In the genomic region with DNA sequence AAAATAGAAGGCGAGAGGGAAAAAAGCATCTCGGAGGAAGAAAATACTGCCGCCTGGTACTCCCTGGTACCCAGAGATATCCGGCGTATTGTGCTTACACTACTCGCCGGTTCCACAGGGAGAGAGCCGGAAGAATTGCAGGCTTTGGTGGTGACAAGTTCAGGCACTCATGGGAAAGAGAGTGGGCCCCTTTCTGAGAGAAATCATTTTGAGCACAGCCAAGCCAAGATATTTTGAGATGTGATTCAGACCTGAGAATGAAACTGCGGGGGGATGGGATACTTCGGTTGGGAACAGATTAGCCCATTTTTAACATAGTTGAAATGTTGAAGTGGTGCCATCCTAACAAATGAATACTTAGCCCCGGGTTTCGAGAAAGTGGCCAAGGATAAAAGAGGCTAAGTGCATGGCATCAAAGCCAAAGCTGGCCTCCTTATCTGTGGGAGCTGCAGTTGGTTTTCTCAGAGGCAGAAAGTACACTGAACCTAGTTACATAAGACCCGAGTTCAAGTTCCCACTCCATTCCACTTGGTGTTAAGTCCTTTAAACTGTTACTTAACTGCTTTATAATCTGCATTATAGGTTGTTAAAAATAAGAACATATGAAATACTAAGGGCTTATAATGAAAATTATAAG, we compare ENCODE assay signal across 19 cellular contexts.
DNase-seq lines count a peak whose midpoint lies in the region; ATAC-seq and TF ChIP-seq lines count a peak whose summit lies in the region.
"Had no signal": no experiment of that assay in that cellular context is flagged by ENCODE, and none has a peak within 500 bp of the region (broad histone marks: within the 10 kb centered on the region; RNA-seq: fewer than 3 reads in every experiment).

No MANE protein-coding gene starts in this region.

- H3K27ac ChIP-seq in right atrium auricular region (peak overlapping the region in 1 of 2 donors; percentile 61), dorsolateral prefrontal cortex (peak overlapping the region; percentile 18 to 97 (median 74)), mesendoderm (ENCODE audit: low read depth, low read length) (no peak overlapping the region), thyroid gland (no peak overlapping the region)
- no peak overlapping the region for H3K27ac ChIP-seq in CD8-positive, alpha-beta memory T cell (ENCODE audit: low read depth, low read length)
- H3K27ac ChIP-seq: BLaER1 treated with 17β-estradiol and CSF1 and Interleukin-3, amounts not matched to agents 10 nM and 100 nM; RWPE1 had no signal

- TF ChIP-seq POLR2A in thyroid gland (IDR thresholded peaks at IDR 0.05), result no peak

- no peak overlapping the region for H3K56ac ChIP-seq in mesendoderm (ENCODE audit: low read length)

- WGBS in mesendoderm (ENCODE audit: extremely low coverage, insufficient coverage, low lambda C conversion rate), result no CpG with 5 or more reads among the region's 13 CpGs
- WGBS in thyroid gland, 2 donors, result 90 to 91% methylated on average over 13 of the region's 13 CpGs

- CTCF ChIA-PET in CD8-positive, alpha-beta memory T cell (lab: Charles Lee), result no interaction called here

- H3K9me3 Mint-ChIP-seq in CD8-positive, alpha-beta memory T cell, result no peaks in the 10 kb centered on the region

- no peak overlapping the region for H3K27ac Mint-ChIP-seq in CD8-positive, alpha-beta memory T cell

- no peak overlapping the region for H2BK120ac ChIP-seq in mesendoderm (ENCODE audit: low read depth, low read length)

- no peak overlapping the region for H2AK5ac ChIP-seq in mesendoderm (ENCODE audit: low read length)

- H2BK15ac ChIP-seq in mesendoderm (replicated peaks; ENCODE audit: low read depth), result no peak overlapping the region

- peak overlapping the region; percentile 2 for H3K4ac ChIP-seq in mesendoderm (ENCODE audit: low read depth, low read length)

- peaks cover 6 to 33% of the 10 kb centered on the region in 2 donors for H3K27me3 Mint-ChIP-seq in CD8-positive, alpha-beta memory T cell

- peaks cover 19% of the 10 kb centered on the region for H3K36me3 ChIP-seq in right atrium auricular region
- H3K36me3 ChIP-seq in mesendoderm (ENCODE audit: control insufficient read depth, insufficient read depth, low read length), result no peaks in the 10 kb centered on the region
- H3K36me3 ChIP-seq in thyroid gland, result no peaks in the 10 kb centered on the region
- H3K36me3 ChIP-seq in CD8-positive, alpha-beta memory T cell (ENCODE audit: insufficient read depth, low read length), result no peaks in the 10 kb centered on the region

- H4K8ac ChIP-seq in mesendoderm (ENCODE audit: low read depth, low read length), result no peak overlapping the region

- ATAC-seq in Right ventricle myocardium inferior (peak; percentile 42), HG02840 (IDR thresholded peaks at IDR 0.05; ENCODE audit: low FRiP score, unreplicated experiment) (no peak), GM19023 (IDR thresholded peaks at IDR 0.05; ENCODE audit: unreplicated experiment) (no peak)

- no peaks in the 10 kb centered on the region for H3K36me3 Mint-ChIP-seq in CD8-positive, alpha-beta memory T cell

- POLR2A ChIA-PET in CD8-positive, alpha-beta memory T cell (lab: Charles Lee), result no interaction called here

- H3K79me1 ChIP-seq in mesendoderm (ENCODE audit: low read length), result no peaks in the 10 kb centered on the region

- no peak overlapping the region for H3K23ac ChIP-seq in mesendoderm (ENCODE audit: low read length)

- H3K4me1 Mint-ChIP-seq in CD8-positive, alpha-beta memory T cell, result no peaks in the 10 kb centered on the region

- intact Hi-C loops in Right ventricle myocardium inferior (cut with DNase I) (no loop called here), dorsolateral prefrontal cortex (cut with DNase I) (no loop called here), thyroid gland (cut with DNase I) (no loop called here)

- DNase-seq in Right ventricle myocardium inferior (ENCODE audit: missing footprints), result no peak
- no peak for DNase-seq in right atrium auricular region (ENCODE audit: low spot score)
- no peak for DNase-seq in dorsolateral prefrontal cortex
- DNase-seq in mesendoderm, result no peak
- no peak for DNase-seq in thyroid gland
- no peak for DNase-seq in CD8-positive, alpha-beta memory T cell
- DNase-seq: DMS153; H7; IMR-90; Kasumi-1; NCI-H1417; NCI-H1930; NCI-H524; NK-92 treated with Interleukin-12 subunit alpha and Interleukin-12 subunit beta, amount 100 ng/mL, for 24 hours; OCI-M1 had no signal

- H3K79me2 ChIP-seq in mesendoderm (ENCODE audit: control insufficient read depth, insufficient read depth, low read length), result no peaks in the 10 kb centered on the region

- H3K27me3 ChIP-seq in right atrium auricular region (no peaks in the 10 kb centered on the region), dorsolateral prefrontal cortex (no peaks in the 10 kb centered on the region), mesendoderm (ENCODE audit: insufficient read depth, low read length, poor library complexity) (no peaks in the 10 kb centered on the region), thyroid gland (no peaks in the 10 kb centered on the region)
- H3K27me3 ChIP-seq in CD8-positive, alpha-beta memory T cell (ENCODE audit: insufficient read depth, low read length, poor library complexity, severe bottlenecking), result no peaks in the 10 kb centered on the region
- H3K27me3 ChIP-seq: BLaER1 treated with 17β-estradiol and CSF1 and Interleukin-3, amounts not matched to agents 10 nM and 100 nM had no signal

- no peak overlapping the region for H3K4me3 ChIP-seq in right atrium auricular region
- peak overlapping the region in 2 of 59 donors; percentile 3 to 4 for H3K4me3 ChIP-seq in dorsolateral prefrontal cortex
- H3K4me3 ChIP-seq in mesendoderm (ENCODE audit: low read length), result no peak overlapping the region
- no peak overlapping the region for H3K4me3 ChIP-seq in thyroid gland (replicated peaks in 1 of 3)
- H3K4me3 ChIP-seq in CD8-positive, alpha-beta memory T cell (ENCODE audit: low read length), result no peak overlapping the region
- H3K4me3 ChIP-seq: BLaER1 treated with 17β-estradiol and CSF1 and Interleukin-3, amounts not matched to agents 10 nM and 100 nM had no signal

- H3K18ac ChIP-seq in mesendoderm (ENCODE audit: low read length), result peak overlapping the region; percentile 4

- no peak overlapping the region for H3K4me3 Mint-ChIP-seq in CD8-positive, alpha-beta memory T cell

- no peak overlapping the region for H4K5ac ChIP-seq in mesendoderm (ENCODE audit: low read length)

- no peak for TF ChIP-seq CTCF in right atrium auricular region (IDR thresholded peaks at IDR 0.05)
- no peak for TF ChIP-seq CTCF in dorsolateral prefrontal cortex (IDR thresholded peaks at IDR 0.05 in 54 of 56, conservative IDR thresholded peaks at IDR 0.05 in 2 of 56; ENCODE audit: low read depth in 1 of 56, partially characterized antibody in 56 of 56)
- no peak for TF ChIP-seq CTCF in thyroid gland (IDR thresholded peaks at IDR 0.05)

- H3K4me1 ChIP-seq in right atrium auricular region, result peaks cover 0 to 7% of the 10 kb centered on the region in 2 donors
- peaks cover 2% of the 10 kb centered on the region for H3K4me1 ChIP-seq in mesendoderm (ENCODE audit: control insufficient read depth, low read depth, low read length)
- peaks cover 15 to 18% of the 10 kb centered on the region in 2 donors for H3K4me1 ChIP-seq in thyroid gland
- H3K4me1 ChIP-seq in CD8-positive, alpha-beta memory T cell (ENCODE audit: insufficient read depth, low read length), result no peaks in the 10 kb centered on the region

- no peak overlapping the region for H3K9ac ChIP-seq in mesendoderm (ENCODE audit: low read length)
- H3K9ac ChIP-seq: BLaER1 treated with 17β-estradiol and CSF1 and Interleukin-3, amounts not matched to agents 10 nM and 100 nM had no signal

- H2BK5ac ChIP-seq in mesendoderm (ENCODE audit: low read length), result no peak overlapping the region

- H3K4me2 ChIP-seq in mesendoderm (ENCODE audit: low read length), result no peak overlapping the region
- H3K4me2 ChIP-seq: BLaER1 treated with 17β-estradiol and CSF1 and Interleukin-3, amounts not matched to agents 10 nM and 100 nM had no signal

- no peaks in the 10 kb centered on the region for H3K9me3 ChIP-seq in right atrium auricular region
- H3K9me3 ChIP-seq in thyroid gland, result no peaks in the 10 kb centered on the region
- no peaks in the 10 kb centered on the region for H3K9me3 ChIP-seq in CD8-positive, alpha-beta memory T cell (ENCODE audit: low read length)

Comparison
In these comparisons a context has a peak if more than half of its experiments do, and no peak if none do; other contexts are left out.
1. H3K27ac ChIP-seq: peak in dorsolateral prefrontal cortex (59 of 59); none in mesendoderm (single experiment), thyroid gland (0 of 3) and CD8-positive, alpha-beta memory T cell (single experiment).